8 cellular contexts compared by ENCODE assay signal in the genomic region with DNA sequence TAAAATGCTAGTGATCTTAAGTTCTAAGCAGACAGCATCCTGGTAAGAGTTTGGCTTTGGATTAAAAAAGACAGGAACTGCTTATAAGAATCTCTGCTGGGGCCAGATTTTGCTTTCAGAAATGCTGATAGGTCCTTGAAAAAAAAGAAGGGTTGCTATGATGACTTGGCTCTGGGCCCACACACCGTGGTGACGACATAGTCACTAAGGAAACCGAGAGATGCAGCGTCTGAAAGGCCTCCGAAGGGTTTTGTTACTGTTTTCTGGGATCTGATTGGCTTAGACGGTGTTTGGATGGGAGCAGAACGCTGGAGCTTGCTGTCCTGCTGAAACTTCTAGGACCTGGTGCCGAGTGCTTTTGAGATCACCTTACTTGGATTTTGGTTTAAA. TPM values are rescaled to one million over a fixed set of nuclear protein-coding genes. Genes with fewer than 3 reads are reported as not detected.
DNase-seq lines count a peak whose midpoint lies in the region; ATAC-seq and TF ChIP-seq lines count a peak whose summit lies in the region.

No MANE protein-coding gene starts in this region.

- peak overlapping the region; percentile 20 for H3K4me3 Mint-ChIP-seq in osteocyte (ENCODE audit: unreplicated experiment)

- H2AFZ ChIP-seq in OCI-LY1 (ENCODE audit: low read length): no peak overlapping the region

- H3K79me2 ChIP-seq in OCI-LY1 (ENCODE audit: insufficient read depth, low read length): peaks cover 22% of the 10 kb centered on the region

- ATAC-seq in HG03280 (IDR thresholded peaks at IDR 0.05; ENCODE audit: unreplicated experiment): peak; percentile 74

- no peaks in the 10 kb centered on the region for H3K9me3 Mint-ChIP-seq in osteocyte (ENCODE audit: unreplicated experiment)

- peaks cover 36% of the 10 kb centered on the region for H3K4me1 Mint-ChIP-seq in osteocyte (ENCODE audit: unreplicated experiment)

- H3K27ac ChIP-seq in OCI-LY1 (ENCODE audit: low read depth, low read length, poor library complexity, severe bottlenecking) (peak overlapping the region; percentile 89), suprapubic skin (peak overlapping the region; percentile 32)

- H3K9ac ChIP-seq in OCI-LY1 (ENCODE audit: low read length): peak overlapping the region; percentile 67; the same call in 1 of the 2 replicates

- TF ChIP-seq CTCF in OCI-LY1 (IDR thresholded peaks at IDR 0.05; ENCODE audit: low read length) (no peak), fibroblast of villous mesenchyme (IDR thresholded peaks at IDR 0.05; ENCODE audit: insufficient read depth, low read depth, low read length) (no peak), osteocyte (IDR thresholded peaks at IDR 0.05) (no peak), suprapubic skin (IDR thresholded peaks at IDR 0.05) (no peak)

- H3K27ac Mint-ChIP-seq in osteocyte (ENCODE audit: unreplicated experiment): peak overlapping the region; percentile 97

- peak overlapping the region; percentile 47 for H3K4me3 ChIP-seq in OCI-LY1 (ENCODE audit: low read depth, low read length, poor library complexity, severe bottlenecking)
- H3K4me3 ChIP-seq in fibroblast of villous mesenchyme (ENCODE audit: low read depth, low read length): no peak overlapping the region
- H3K4me3 ChIP-seq in suprapubic skin: no peak overlapping the region

- H3F3A ChIP-seq in OCI-LY1 (ENCODE audit: insufficient read depth, low read length): no peaks in the 10 kb centered on the region

- WGBS in suprapubic skin: 9% methylated on average over 8 of the region's 8 CpGs

- TF ChIP-seq EP300 in suprapubic skin (IDR thresholded peaks at IDR 0.05): no peak

- H3K4me2 ChIP-seq in OCI-LY1 (ENCODE audit: low read length): peak overlapping the region; percentile 65

- no peak for TF ChIP-seq POLR2A in suprapubic skin (IDR thresholded peaks at IDR 0.05)

- peaks cover 10% of the 10 kb centered on the region; the same call in 1 of the 2 replicates for H3K36me3 ChIP-seq in OCI-LY1 (ENCODE audit: insufficient read depth, low read length)
- H3K36me3 ChIP-seq in suprapubic skin: peaks cover 11% of the 10 kb centered on the region

- peak; percentile 84 for DNase-seq in GM03348 (ENCODE audit: low spot score)
- peak; percentile 80 for DNase-seq in activated effector memory CD4-positive, alpha-beta T cell treated with Interleukin-2 at 50 U/mL for 16 hours
- DNase-seq in fibroblast of villous mesenchyme (ENCODE audit: low read depth): peak; percentile 95
- no peak for DNase-seq in osteocyte (ENCODE audit: extremely low spot score, unreplicated experiment)
- DNase-seq in suprapubic skin (ENCODE audit: low spot score in 2 of 2): peak in 1 of 2 donors; percentile 89
- DNase-seq in LoVo (ENCODE audit: low spot score): no peak

- no peaks in the 10 kb centered on the region for H3K27me3 Mint-ChIP-seq in osteocyte (ENCODE audit: unreplicated experiment)

- no peaks in the 10 kb centered on the region for H3K9me2 ChIP-seq in OCI-LY1 (ENCODE audit: low read depth, low read length)

- H3K36me3 Mint-ChIP-seq in osteocyte (ENCODE audit: unreplicated experiment): peaks cover 4% of the 10 kb centered on the region

- no peaks in the 10 kb centered on the region for H3K9me3 ChIP-seq in OCI-LY1 (ENCODE audit: low read length)
- H3K9me3 ChIP-seq in suprapubic skin: no peaks in the 10 kb centered on the region

- H3K4me1 ChIP-seq in OCI-LY1 (ENCODE audit: insufficient read depth, low read length, severe bottlenecking) (peaks cover 46% of the 10 kb centered on the region), suprapubic skin (peaks cover 50% of the 10 kb centered on the region)

- H4K20me1 ChIP-seq in OCI-LY1 (ENCODE audit: insufficient read depth, low read length): no peaks in the 10 kb centered on the region

- H3K27me3 ChIP-seq in OCI-LY1 (ENCODE audit: insufficient read depth, low read length) (no peaks in the 10 kb centered on the region), suprapubic skin (no peaks in the 10 kb centered on the region)

RNA-seq across cellular contexts. Expression of a gene that starts 8.4 kb away (rescaled TPM):
- 20.7 and 52.5 TPM in 2 replicates for total RNA-seq in fibroblast of villous mesenchyme
- total RNA-seq in osteocyte: 101 and 110 TPM in 2 replicates
- 10 to 100 TPM; 22.7 to 65.8 (median 37.2) TPM for total RNA-seq in suprapubic skin

RNA-seq across cellular contexts. Expression of a gene that starts 33.4 kb away (rescaled TPM):
- total RNA-seq in fibroblast of villous mesenchyme (not detected in 2 replicates), osteocyte (not detected in 2 replicates), suprapubic skin (not detected)

Comparison
In these comparisons a context has a peak if more than half of its experiments do, and no peak if none do; other contexts are left out.
1. DNase-seq: peak in GM03348 (single experiment), activated effector memory CD4-positive, alpha-beta T cell treated with Interleukin-2 at 50 U/mL for 16 hours (single experiment) and fibroblast of villous mesenchyme (single experiment); none in osteocyte (single experiment) and LoVo (single experiment).